In genomic region chr10:80260295-80261243, GRCh38 we compare ENCODE assay signal across 1 cellular context.
TF ChIP-seq lines count a peak whose summit lies in the region.

No MANE protein-coding gene starts in this region.

TF ChIP-seq in K562, 482 proteins besides CTCF, POLR2A, EP300 and RAD21 (continued from another document):
- no peak for TF ChIP-seq ZNF398 (CRISPR knock-in tag; IDR thresholded peaks at IDR 0.05)
- TF ChIP-seq ZNF707 (CRISPR knock-in tag; conservative IDR thresholded peaks at IDR 0.05): no peak
- no peak for TF ChIP-seq ZNF717 (CRISPR knock-in tag; IDR thresholded peaks at IDR 0.05)
- no peak for TF ChIP-seq NBN (IDR thresholded peaks at IDR 0.05; ENCODE audit: low read depth)
- no peak for TF ChIP-seq ZFP91 (CRISPR knock-in tag; IDR thresholded peaks at IDR 0.05)
- TF ChIP-seq SMARCA5 (IDR thresholded peaks at IDR 0.05): no peak
- no peak for TF ChIP-seq DLX4 (CRISPR knock-in tag; IDR thresholded peaks at IDR 0.05)
- no peak for TF ChIP-seq ZNF384 (IDR thresholded peaks at IDR 0.05; ENCODE audit: low read depth, low read length)
- no peak for TF ChIP-seq SOX6 (IDR thresholded peaks at IDR 0.05)
- no peak for TF ChIP-seq RBFOX2 (IDR thresholded peaks at IDR 0.05; ENCODE audit: low read depth, low read length)
- TF ChIP-seq MAZ (CRISPR knock-in tag; conservative IDR thresholded peaks at IDR 0.05 in 1 of 2, IDR thresholded peaks at IDR 0.05 in 1 of 2): peak in 1 of 2 experiments; percentile 58; a peak in 2 of 4 replicates
- peak; percentile 56 for TF ChIP-seq CEBPB (tag; IDR thresholded peaks at IDR 0.05)
- TF ChIP-seq ZNF140 (CRISPR knock-in tag; IDR thresholded peaks at IDR 0.05): no peak
- no peak for TF ChIP-seq CREBBP (IDR thresholded peaks at IDR 0.05; ENCODE audit: low read depth, low read length)
- no peak for TF ChIP-seq ZNF175 (CRISPR knock-in tag; IDR thresholded peaks at IDR 0.05; ENCODE audit: low read depth)
- TF ChIP-seq ZNF512 (tag; IDR thresholded peaks at IDR 0.05): no peak
- TF ChIP-seq CBX3 (IDR thresholded peaks at IDR 0.05; ENCODE audit: borderline replicate concordance in 1 of 2, low read length in 2 of 2): no peak
- TF ChIP-seq TARDBP (IDR thresholded peaks at IDR 0.05): peak; percentile 39; the same call in 1 of the 2 replicates
- TF ChIP-seq HEY1 (CRISPR knock-in tag; IDR thresholded peaks at IDR 0.05; ENCODE audit: borderline replicate concordance): no peak
- no peak for TF ChIP-seq SRSF7 (optimal IDR thresholded peaks at IDR 0.05; ENCODE audit: low read depth, low read length)
- no peak for TF ChIP-seq KDM1A (IDR thresholded peaks at IDR 0.05)
- TF ChIP-seq IRF1 (CRISPR knock-in tag; IDR thresholded peaks at IDR 0.05; ENCODE audit: borderline replicate concordance): no peak
- peak; percentile 35; the same call in 1 of the 2 replicates for TF ChIP-seq CEBPG (CRISPR knock-in tag; IDR thresholded peaks at IDR 0.05)
- peak in 1 of 2 experiments; percentile 60; a peak in 2 of 4 replicates for TF ChIP-seq CEBPG (tag; conservative IDR thresholded peaks at IDR 0.05 in 1 of 2, IDR thresholded peaks at IDR 0.05 in 1 of 2)
- TF ChIP-seq SMC3 (conservative IDR thresholded peaks at IDR 0.05; ENCODE audit: insufficient read depth, low read depth, low read length): peak; percentile 56; the same call in 1 of the 2 replicates
- TF ChIP-seq ZNF24 (IDR thresholded peaks at IDR 0.05): 0 out of 2 replicates have a peak, but pooled peaks have one; percentile 12
- TF ChIP-seq POLR3G (IDR thresholded peaks at IDR 0.05; ENCODE audit: extremely low read depth, insufficient read length, insufficient replicate concordance): no peak
- TF ChIP-seq ZNF431 (CRISPR knock-in tag; IDR thresholded peaks at IDR 0.05): no peak
- TF ChIP-seq KLF16 (IDR thresholded peaks at IDR 0.05): peak; percentile 48; the same call in 1 of the 2 replicates
- TF ChIP-seq PKNOX1 (IDR thresholded peaks at IDR 0.05): 0 out of 2 replicates have a peak, but pooled peaks have one; percentile 14
- TF ChIP-seq FOXJ3 (CRISPR knock-in tag; IDR thresholded peaks at IDR 0.05): no peak
- TF ChIP-seq ZKSCAN1 (IDR thresholded peaks at IDR 0.05; ENCODE audit: low read depth, low read length): no peak
- no peak for TF ChIP-seq ZNF449 (CRISPR knock-in tag; IDR thresholded peaks at IDR 0.05)
- no peak for TF ChIP-seq SPI1 (IDR thresholded peaks at IDR 0.05; ENCODE audit: borderline replicate concordance, low read depth, low read length)
- TF ChIP-seq NFE2 (IDR thresholded peaks at IDR 0.05; ENCODE audit: low read depth): no peak
- peak; percentile 55 for TF ChIP-seq DEAF1 (CRISPR knock-in tag; IDR thresholded peaks at IDR 0.05)
- TF ChIP-seq PHTF2 (CRISPR knock-in tag; IDR thresholded peaks at IDR 0.05): no peak
- no peak for TF ChIP-seq FOSL1 (tag; conservative IDR thresholded peaks at IDR 0.05)
- TF ChIP-seq ZNF551 (CRISPR knock-in tag; IDR thresholded peaks at IDR 0.05): no peak
- TF ChIP-seq CLOCK (CRISPR knock-in tag; IDR thresholded peaks at IDR 0.05; ENCODE audit: borderline replicate concordance): no peak
- TF ChIP-seq CBX8 (IDR thresholded peaks at IDR 0.05; ENCODE audit: borderline replicate concordance, extremely low read depth, low read depth, low read length, poor library complexity, severe bottlenecking): no peak
- TF ChIP-seq CHAMP1 (IDR thresholded peaks at IDR 0.05): no peak
- TF ChIP-seq PHB (CRISPR knock-in tag; IDR thresholded peaks at IDR 0.05): no peak
